ENCODE assay signal across 14 cellular contexts in genomic region chrX:120795301-120795700, GRCh38.
"Had no signal": no experiment of that assay in that cellular context is flagged by ENCODE, and none has a peak within 500 bp of the region (broad histone marks: within the 10 kb centered on the region; RNA-seq: fewer than 3 reads in every experiment).

No MANE protein-coding gene starts in this region.

- ATAC-seq: activated CD4-positive, CD25-positive, alpha-beta regulatory T cell treated with anti-CD3 and anti-CD28 coated beads, Interleukin-2, amount 50 U/mL, for 24 hours; activated T-helper 17 cell treated with anti-CD3 and anti-CD28 coated beads, Interleukin-2, amount 50 U/mL, for 72 hours; body of pancreas; T-cell had no signal

- H3K9me3 ChIP-seq: body of pancreas, SK-N-SH had no signal

- DNase-seq: activated CD4-positive, alpha-beta T cell treated with anti-CD3 and anti-CD28 coated beads, Interleukin-2, amount 50 U/mL, for 1 hour; activated naive CD4-positive, alpha-beta T cell treated with Interleukin-2 at 50 U/mL for 16 hours; body of pancreas; cortex of kidney; effector CD8-positive, alpha-beta T cell; kidney glomerular epithelial cell; posterior cingulate gyrus; retina; SK-N-SH; stimulated activated CD4-positive, alpha-beta T cell treated with anti-CD3 and anti-CD28 coated beads, Interleukin-4, amount 100 ng/mL, for 4 hours; T-cell; T-helper 9 cell had no signal

- H3K4me2 ChIP-seq: SK-N-SH had no signal

- H3K9ac ChIP-seq: SK-N-SH had no signal

- H3K4me3 ChIP-seq: body of pancreas had no signal

- H3K27me3 ChIP-seq: body of pancreas had no signal

- H3K27ac ChIP-seq: body of pancreas had no signal
